8 cellular contexts compared by ENCODE assay signal in the genomic region with DNA sequence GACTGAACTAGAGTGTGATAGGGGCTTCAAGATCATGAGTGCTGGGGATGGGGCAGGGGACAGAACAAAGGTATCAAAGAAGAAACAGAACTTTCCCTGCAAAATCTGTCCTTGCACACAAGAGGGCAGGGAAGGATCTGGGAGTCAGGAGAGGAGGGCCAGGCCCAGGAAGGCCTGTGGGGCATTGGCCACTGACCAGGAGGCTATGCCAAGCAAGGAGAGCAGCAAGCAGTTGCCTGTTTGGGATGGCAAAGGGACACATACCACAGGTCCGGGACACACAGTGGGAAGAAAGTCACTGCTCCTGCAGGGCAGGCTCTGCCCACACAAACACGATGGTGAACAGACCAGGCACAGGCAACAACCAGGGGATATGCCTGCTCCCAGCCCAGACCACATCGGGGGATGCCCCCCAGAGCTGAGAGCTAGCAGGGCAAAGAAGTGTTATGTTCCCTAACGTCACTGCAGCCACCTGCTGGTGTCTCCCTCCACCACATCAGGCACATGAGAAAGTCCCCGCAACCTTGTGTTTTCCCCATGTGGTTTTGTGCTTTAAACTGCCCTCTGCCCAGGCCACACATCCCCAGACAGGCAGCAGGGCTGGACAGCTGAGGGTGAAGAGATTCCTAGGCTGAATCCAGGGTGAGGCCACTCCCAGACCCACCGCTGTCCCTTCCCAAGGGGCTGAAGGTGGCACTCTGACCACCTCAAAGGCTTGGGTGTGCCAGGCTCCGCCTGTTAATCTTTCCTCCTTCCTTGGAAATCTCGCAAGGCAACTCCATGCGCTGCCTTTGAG. TPM values are rescaled to one million over a fixed set of nuclear protein-coding genes. Genes with fewer than 3 reads are reported as not detected.
DNase-seq lines count a peak whose midpoint lies in the region; ATAC-seq, FAIRE-seq and TF ChIP-seq lines count a peak whose summit lies in the region.

No MANE protein-coding gene starts in this region.

- no peaks in the 10 kb centered on the region for H3K27me3 ChIP-seq in GM12878 (replicated peaks in 1 of 2; ENCODE audit: control insufficient read depth in 2 of 2, insufficient read depth in 2 of 2, low read length in 1 of 2)
- no peaks in the 10 kb centered on the region for H3K27me3 ChIP-seq in upper lobe of left lung
- H3K27me3 ChIP-seq in prostate gland (replicated peaks; ENCODE audit: insufficient read depth) = no peaks in the 10 kb centered on the region

- no peak overlapping the region for H3K4me3 ChIP-seq in GM12878
- H3K4me3 ChIP-seq in upper lobe of left lung = no peak overlapping the region
- no peak overlapping the region for H3K4me3 ChIP-seq in prostate gland

- no peak overlapping the region; the same call in 1 of the 2 replicates for H3K9ac ChIP-seq in GM12878 (ENCODE audit: control insufficient read depth, insufficient read depth, low read length)

- POLR2A ChIA-PET in GM12878 (lab: Charles Lee) = interaction anchor here (0.8 to 4.2 kb wide), 4 partner anchors 51 to 81 kb away, joined by 3 to 27 read pairs (median 18); no protein-coding TSS in a partner anchor

- TF ChIP-seq RAD21 in GM12878 (IDR thresholded peaks at IDR 0.05; ENCODE audit: insufficient read depth, low read depth, low read length) = peak; percentile 67

- no peaks in the 10 kb centered on the region for H3K9me3 ChIP-seq in GM12878 (replicated peaks; ENCODE audit: control insufficient read depth, insufficient read depth, low read length)
- no peaks in the 10 kb centered on the region for H3K9me3 ChIP-seq in upper lobe of left lung
- no peaks in the 10 kb centered on the region for H3K9me3 ChIP-seq in prostate gland

- TF ChIP-seq CTCF in GM10266 (IDR thresholded peaks at IDR 0.05; ENCODE audit: control insufficient read depth, insufficient read depth, low read depth, missing control alignments) = peak; percentile 63
- peak in 2 of 3 experiments; percentile 57 to 70; a peak in 4 of 6 replicates for TF ChIP-seq CTCF in GM12878 (IDR thresholded peaks at IDR 0.05 in 2 of 3, conservative IDR thresholded peaks at IDR 0.05 in 1 of 3; ENCODE audit: control insufficient read depth in 2 of 3, extremely low read depth in 1 of 3, insufficient read depth in 1 of 3, low read depth in 3 of 3, low read length in 3 of 3)
- TF ChIP-seq CTCF in upper lobe of left lung (IDR thresholded peaks at IDR 0.05) = no peak
- no peak for TF ChIP-seq CTCF in prostate gland (IDR thresholded peaks at IDR 0.05)

- TF ChIP-seq POLR2A in GM12878 (IDR thresholded peaks at IDR 0.05; ENCODE audit: low read depth, low read length) (no peak), upper lobe of left lung (IDR thresholded peaks at IDR 0.05) (no peak), prostate gland (IDR thresholded peaks at IDR 0.05) (no peak)

- H3K27ac ChIP-seq in GM12878 (ENCODE audit: control insufficient read depth, insufficient read depth) (no peak overlapping the region), upper lobe of left lung (no peak overlapping the region), prostate gland (no peak overlapping the region)

- H3K79me2 ChIP-seq in GM12878 (ENCODE audit: control insufficient read depth, insufficient read depth, low read length) = no peaks in the 10 kb centered on the region

- H3K4me1 ChIP-seq in GM12878 (ENCODE audit: control insufficient read depth, insufficient read depth, low read length) (peaks cover 23% of the 10 kb centered on the region), upper lobe of left lung (peaks cover 4 to 8% (median 5%) of the 10 kb centered on the region in 4 donors), prostate gland (replicated peaks) (no peaks in the 10 kb centered on the region)

- CTCF ChIA-PET in GM12878 (lab: Yijun Ruan, JAX) = interaction anchor here (0.7 to 6.5 kb wide), 14 partner anchors 9 to 410 kb away, joined by 3 to 199 read pairs (median 27); a partner anchor contains a TSS

- intact Hi-C loops in GM12878 (cut with micrococcal nuclease; ENCODE audit: unreplicated experiment) = loop anchor here (2.0 to 5.0 kb wide), 5 partner anchors 63 to 409 kb away; a partner anchor contains a TSS
- intact Hi-C loops in prostate gland (cut with DNase I) = loop anchor here (2.0 to 5.0 kb wide), 3 partner anchors 72 to 252 kb away; no protein-coding TSS in a partner anchor

- no peak overlapping the region for H2AFZ ChIP-seq in GM12878 (ENCODE audit: control insufficient read depth, low read depth, low read length)

- WGBS in GM12878 (ENCODE audit: insufficient coverage, insufficient replicate concordance, low lambda C conversion rate, missing lambda C conversion rate) = 48% methylated on average over 9 of the region's 9 CpGs
- 76 to 86% methylated on average over 7 to 8 of the region's 9 CpGs for WGBS in upper lobe of left lung, 2 donors
- 70% methylated on average over 9 of the region's 9 CpGs for WGBS in prostate gland

- FAIRE-seq in GM12878 (lab: Jason Lieb, UNC) = no peak

- ATAC-seq in GM19324 (IDR thresholded peaks at IDR 0.05; ENCODE audit: low FRiP score, unreplicated experiment) = peak; percentile 55
- peak; percentile 58 for ATAC-seq in HG03135 (IDR thresholded peaks at IDR 0.05; ENCODE audit: unreplicated experiment)
- ATAC-seq in GM12878 = peak; percentile 87
- ATAC-seq in upper lobe of left lung (ENCODE audit: low FRiP score in 2 of 2) = no peak

- H4K20me1 ChIP-seq in GM12878 (ENCODE audit: control insufficient read depth, insufficient read depth) = no peaks in the 10 kb centered on the region

- RAD21 ChIA-PET in GM12878 (lab: Charles Lee; ENCODE audit: unreplicated experiment) = interaction anchor here (0.7 to 9.9 kb wide), 16 partner anchors 25 to 411 kb away, joined by 3 to 239 read pairs (median 18); a partner anchor contains a TSS

- peak overlapping the region; percentile 41; the same call in 1 of the 2 replicates for H3K4me2 ChIP-seq in GM12878 (ENCODE audit: control insufficient read depth, insufficient read depth)

- SMC1A ChIA-PET in GM12878 (lab: Charles Lee; ENCODE audit: uncharacterized antibody, unreplicated experiment) = interaction anchor here (1.1 to 7.1 kb wide), 15 partner anchors 10 to 347 kb away, joined by 3 to 107 read pairs (median 24); a partner anchor contains a TSS

- in situ Hi-C loops in GM12878 (cut with MboI) = loop anchor here (5.0 kb wide), 2 partner anchors 38 to 348 kb away; a partner anchor contains a TSS

- TF ChIP-seq EP300 in GM12878 (IDR thresholded peaks at IDR 0.05; ENCODE audit: borderline replicate concordance in 1 of 2, control insufficient read depth in 1 of 2, low read depth in 2 of 2, low read length in 2 of 2) (peak; percentile 98 to 99), upper lobe of left lung (IDR thresholded peaks at IDR 0.05) (no peak)

- peaks cover 0 to 6% of the 10 kb centered on the region in 2 experiments; a peak in 3 of 4 replicates for H3K36me3 ChIP-seq in GM12878 (ENCODE audit: control insufficient read depth in 2 of 2, insufficient read depth in 2 of 2, low read length in 1 of 2)
- H3K36me3 ChIP-seq in upper lobe of left lung = peaks cover 0 to 5% (median 1%) of the 10 kb centered on the region in 4 donors
- no peaks in the 10 kb centered on the region for H3K36me3 ChIP-seq in prostate gland

- BruUV-seq in GM12878 (replicated peaks; lab: Mats Ljungman, UMichigan) = TSS peak; percentile 32

- peak; percentile 88 for DNase-seq in GM10266 (ENCODE audit: extremely low spot score)
- peak; percentile 70 for DNase-seq in GM12878 (ENCODE audit: low read depth, low spot score)
- no peak for DNase-seq in kidney tubule cell (ENCODE audit: low spot score)
- DNase-seq in upper lobe of left lung = no peak
- no peak for DNase-seq in islet precursor cell
- DNase-seq in prostate gland (ENCODE audit: low spot score) = no peak

TF ChIP-seq in GM12878, 131 proteins besides CTCF, POLR2A, EP300 and RAD21 (continues in another document):
- peak; percentile 90 for TF ChIP-seq CREB1 (IDR thresholded peaks at IDR 0.05; ENCODE audit: low read depth)

RNA-seq across cellular contexts. Expression of a gene that starts 53.6 kb away (rescaled TPM):
- 52.3 and 59.4 TPM in 2 replicates for total RNA-seq in GM12878 (2013; cell fraction: nucleolus; rRNA removed)
- total RNA-seq in GM12878 (2014; rRNA removed) (22.2 and 24.9 TPM in 2 replicates), GM12878 (2014; rRNA removed; fragmentation: Illumina TruSeq; extraction: Trizol) (13.5 and 16.1 TPM in 2 replicates), GM12878 (2021) (44.4 and 47.7 TPM in 2 replicates), upper lobe of left lung (10 to 100 TPM in 1 of 6 donors, 1 to 10 TPM in 5; 3.6 to 18.9 (median 6.1) TPM), prostate gland (10 to 100 TPM in 1 of 2 donors, under 1 TPM in 1; 0.46 to 10.5 TPM)
- 4.4 TPM for polyA plus RNA-seq in GM12878 (2011; ENCODE audit: low read depth)
- polyA plus RNA-seq in GM12878 (2011; rRNA removed) (6.2 and 9.2 TPM in 2 replicates), GM12878 (2014; fragmentation: Illumina TruSeq; extraction: Trizol) (13.1 and 24.3 TPM in 2 replicates), GM12878 (2014; fragmentation: Nextera tagmentation; extraction: Ambion mirVana) (1 to 10 TPM; 2.3 to 2.9 TPM), GM12878 (2014; rRNA removed) (33.3 and 36.8 TPM in 2 replicates), GM12878 (2016; fragmentation: Nextera tagmentation; extraction: Ambion mirVana) (1 to 10 TPM; 4.4 to 5.2 TPM)
- polyA plus RNA-seq in GM12878 (2011; cell fraction: cytosol; rRNA removed) = 14.5 and 16.7 TPM in 2 replicates
- 55.4 and 74.8 TPM in 2 replicates for polyA plus RNA-seq in GM12878 (2011; cell fraction: nucleus; rRNA removed)
- polyA plus RNA-seq in GM12878 (2012) = 8.4 and 9.0 TPM in 2 replicates
- 18.2 and 29.6 TPM in 2 replicates for polyA minus RNA-seq in GM12878 (2011; rRNA and poly(A)+ RNA removed)
- 11.2 and 11.9 TPM in 2 replicates for polyA minus RNA-seq in GM12878 (2011; cell fraction: cytosol; rRNA and poly(A)+ RNA removed)
- polyA minus RNA-seq in GM12878 (2011; cell fraction: nucleus; rRNA and poly(A)+ RNA removed) = 21.9 and 39.5 TPM in 2 replicates

Comparison
In these comparisons a context has a peak if more than half of its experiments do, and no peak if none do; other contexts are left out.
1. DNase-seq: peak in GM10266 (single experiment) and GM12878 (single experiment); none in kidney tubule cell (single experiment), upper lobe of left lung (0 of 2), islet precursor cell (single experiment) and prostate gland (single experiment).
2. CTCF ChIP-seq: peak in GM10266 (single experiment) and GM12878 (2 of 3); none in upper lobe of left lung (0 of 6) and prostate gland (0 of 4).
3. ATAC-seq: peak in GM19324 (single experiment), HG03135 (single experiment) and GM12878 (single experiment); none in upper lobe of left lung (0 of 2).